ENCODE assay signal across 8 cellular contexts in genomic region chr1:156499703-156500577, GRCh38. TPM values are rescaled to one million over a fixed set of nuclear protein-coding genes. Genes with fewer than 3 reads are reported as not detected.
A peak's percentile ranks its signal among the peaks of the same experiment; 100 is the strongest.
DNase-seq lines count a peak whose midpoint lies in the region; ATAC-seq and TF ChIP-seq lines count a peak whose summit lies in the region.

No MANE protein-coding gene starts in this region.

- H3K4me3 ChIP-seq in muscle layer of duodenum (ENCODE audit: low read depth in 1 of 2, low read length in 2 of 2), result peak overlapping the region; percentile 71 to 87

- no peaks in the 10 kb centered on the region for H3K9me3 Mint-ChIP-seq in activated CD4-positive, alpha-beta memory T cell treated with anti-CD3 and anti-CD28 coated beads, Interleukin-2, amount 10 ng/mL, durations not matched to agents 7 days and 5 days
- H3K9me3 Mint-ChIP-seq in type B pancreatic cell, result no peaks in the 10 kb centered on the region

- POLR2A ChIA-PET in activated CD4-positive, alpha-beta memory T cell treated with anti-CD3 and anti-CD28 coated beads, Interleukin-2, amount 10 ng/mL, durations not matched to agents 7 days and 5 days (lab: Charles Lee), result interaction anchor here (0.9 to 11.0 kb wide), 15 partner anchors 11 to 316 kb away, joined by 3 to 286 read pairs (median 9); partner anchors contain the start of genes GPATCH4, IQGAP3, NAXE and PRCC

- H3K4me1 ChIP-seq in muscle layer of duodenum (ENCODE audit: control insufficient read depth in 1 of 2, insufficient read depth in 2 of 2, low read length in 2 of 2), result peaks cover 54 to 73% of the 10 kb centered on the region in 2 donors

- TF ChIP-seq RAD21 in Ishikawa (IDR thresholded peaks at IDR 0.05; ENCODE audit: low read depth), result no peak

- no peaks in the 10 kb centered on the region for H3K27me3 ChIP-seq in muscle layer of duodenum (ENCODE audit: low read depth, low read length)

- TF ChIP-seq CTCF in type B pancreatic cell (conservative IDR thresholded peaks at IDR 0.05), result no peak

- H3K27ac ChIP-seq in epithelial cell of prostate (peak overlapping the region; percentile 96), muscle layer of duodenum (ENCODE audit: low read length) (peak overlapping the region; percentile 95)

- H3K36me3 Mint-ChIP-seq in activated CD4-positive, alpha-beta memory T cell treated with anti-CD3 and anti-CD28 coated beads, Interleukin-2, amount 10 ng/mL, durations not matched to agents 7 days and 5 days (ENCODE audit: low read depth), result peaks cover 15% of the 10 kb centered on the region
- H3K36me3 Mint-ChIP-seq in type B pancreatic cell, result no peaks in the 10 kb centered on the region

- H3K9me3 ChIP-seq in muscle layer of duodenum (ENCODE audit: control insufficient read depth in 1 of 2, low read length in 2 of 2), result no peaks in the 10 kb centered on the region

- H3K4me1 Mint-ChIP-seq in activated CD4-positive, alpha-beta memory T cell treated with anti-CD3 and anti-CD28 coated beads, Interleukin-2, amount 10 ng/mL, durations not matched to agents 7 days and 5 days, result peaks cover 71% of the 10 kb centered on the region
- peaks cover 56% of the 10 kb centered on the region for H3K4me1 Mint-ChIP-seq in type B pancreatic cell (ENCODE audit: unreplicated experiment)

- H3K27me3 Mint-ChIP-seq in activated CD4-positive, alpha-beta memory T cell treated with anti-CD3 and anti-CD28 coated beads, Interleukin-2, amount 10 ng/mL, durations not matched to agents 7 days and 5 days, result no peaks in the 10 kb centered on the region
- no peaks in the 10 kb centered on the region for H3K27me3 Mint-ChIP-seq in type B pancreatic cell

- CTCF ChIA-PET in activated CD4-positive, alpha-beta memory T cell treated with anti-CD3 and anti-CD28 coated beads, Interleukin-2, amount 10 ng/mL, durations not matched to agents 7 days and 5 days (lab: Charles Lee), result interaction anchor here (0.9 to 2.5 kb wide), 15 partner anchors 8 to 317 kb away, joined by 3 to 48 read pairs (median 7); partner anchors contain the start of genes GPATCH4, HDGF and SH2D2A

- peak; percentile 1 for ATAC-seq in GM18502 (IDR thresholded peaks at IDR 0.05; ENCODE audit: poor library complexity, unreplicated experiment)
- ATAC-seq in HG03045 (IDR thresholded peaks at IDR 0.05; ENCODE audit: unreplicated experiment), result no peak
- no peak for ATAC-seq in HG03521 (IDR thresholded peaks at IDR 0.05; ENCODE audit: unreplicated experiment)

- peak overlapping the region; percentile 87 for H3K4me3 Mint-ChIP-seq in activated CD4-positive, alpha-beta memory T cell treated with anti-CD3 and anti-CD28 coated beads, Interleukin-2, amount 10 ng/mL, durations not matched to agents 7 days and 5 days
- peak overlapping the region; percentile 91 for H3K4me3 Mint-ChIP-seq in type B pancreatic cell

- no peak for TF ChIP-seq EP300 in Ishikawa (IDR thresholded peaks at IDR 0.05; ENCODE audit: borderline replicate concordance)

- H3K36me3 ChIP-seq in muscle layer of duodenum (ENCODE audit: control insufficient read depth in 1 of 2, insufficient read depth in 2 of 2, low read length in 2 of 2), result peaks cover 0 to 23% of the 10 kb centered on the region in 2 donors

- H3K27ac Mint-ChIP-seq in activated CD4-positive, alpha-beta memory T cell treated with anti-CD3 and anti-CD28 coated beads, Interleukin-2, amount 10 ng/mL, durations not matched to agents 7 days and 5 days, result peak overlapping the region; percentile 78
- peak overlapping the region; percentile 93 for H3K27ac Mint-ChIP-seq in type B pancreatic cell

- peak; percentile 50 for DNase-seq in activated CD4-positive, alpha-beta memory T cell treated with anti-CD3 and anti-CD28 coated beads, Interleukin-2, amount 10 ng/mL, durations not matched to agents 7 days and 5 days
- no peak for DNase-seq in epithelial cell of prostate (ENCODE audit: low read depth, low spot score)
- no peak for DNase-seq in type B pancreatic cell (ENCODE audit: extremely low spot score, unreplicated experiment)

TF ChIP-seq in Ishikawa, 13 proteins besides CTCF, POLR2A, EP300 and RAD21:
- TF ChIP-seq USF1 (IDR thresholded peaks at IDR 0.05) (no peak), CREB1 (IDR thresholded peaks at IDR 0.05; ENCODE audit: low read depth) (no peak), YY1 (IDR thresholded peaks at IDR 0.05; ENCODE audit: low read depth) (no peak), TEAD4 (IDR thresholded peaks at IDR 0.05) (no peak), FOXM1 (IDR thresholded peaks at IDR 0.05; ENCODE audit: borderline replicate concordance, low read depth) (no peak), ZBTB7A (IDR thresholded peaks at IDR 0.05; ENCODE audit: low read depth) (peak; percentile 24), CEBPB (IDR thresholded peaks at IDR 0.05) (no peak), REST (IDR thresholded peaks at IDR 0.05; ENCODE audit: low read depth) (no peak), MAX (IDR thresholded peaks at IDR 0.05) (peak; percentile 36; the same call in 1 of the 2 replicates), EGR1 (IDR thresholded peaks at IDR 0.05) (no peak), TAF1 (IDR thresholded peaks at IDR 0.05; ENCODE audit: low read depth) (no peak)

RNA-seq across cellular contexts. Expression of gene MEF2D, which starts 0.6 kb away (rescaled TPM):
- 10 to 100 TPM; 49.5 to 52.1 TPM for total RNA-seq in activated CD4-positive, alpha-beta memory T cell treated with anti-CD3 and anti-CD28 coated beads, Interleukin-2, amount 10 ng/mL, durations not matched to agents 7 days and 5 days
- 20.7 and 26.1 TPM in 2 replicates for total RNA-seq in type B pancreatic cell (ENCODE audit: low replicate concordance)
